19 cellular contexts compared by ENCODE assay signal in the genomic region with DNA sequence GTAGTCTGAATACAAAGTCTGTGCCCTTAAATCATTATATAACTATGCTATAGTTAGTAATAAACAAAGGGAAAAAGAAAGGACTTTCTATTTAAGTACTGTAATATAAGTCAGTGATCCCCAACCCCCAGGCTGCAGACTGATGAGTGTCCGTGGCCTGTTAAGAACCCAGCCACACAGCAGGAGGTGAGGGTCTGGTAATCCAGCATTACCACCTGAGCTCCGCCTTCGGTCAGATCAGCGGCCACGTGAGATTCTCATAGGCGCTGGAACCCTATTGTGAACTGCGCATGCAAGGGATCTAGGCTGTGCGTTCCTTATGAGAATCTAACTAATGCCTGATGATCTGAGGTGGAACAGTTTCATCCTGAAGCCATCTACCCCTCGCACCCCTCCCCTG. TPM values are rescaled to one million over a fixed set of nuclear protein-coding genes. Genes with fewer than 3 reads are reported as not detected.
DNase-seq lines count a peak whose midpoint lies in the region; ATAC-seq, FAIRE-seq and TF ChIP-seq lines count a peak whose summit lies in the region.
"Had no signal": no experiment of that assay in that cellular context is flagged by ENCODE, and none has a peak within 500 bp of the region (broad histone marks: within the 10 kb centered on the region; RNA-seq: fewer than 3 reads in every experiment).

No MANE protein-coding gene starts in this region.

- H3K27ac ChIP-seq in cardiac muscle cell (peak overlapping the region; percentile 67), SJSA1 (peak overlapping the region; percentile 50; the same call in 1 of the 2 replicates), fibroblast of lung (ENCODE audit: insufficient read depth, low read length) (peak overlapping the region; percentile 34), osteoblast (ENCODE audit: low read depth, low read length) (peak overlapping the region; percentile 30)
- H3K27ac ChIP-seq: 22Rv1, BLaER1 had no signal

- no peak overlapping the region for H3K9ac ChIP-seq in fibroblast of lung (ENCODE audit: insufficient read depth, low read length)
- H3K9ac ChIP-seq: BLaER1 had no signal

- H3K79me2 ChIP-seq in fibroblast of lung (ENCODE audit: control insufficient read depth, insufficient read depth, low read length) (peaks cover 1% of the 10 kb centered on the region), osteoblast (ENCODE audit: insufficient read depth, low read length) (peaks cover 1% of the 10 kb centered on the region)

- H3K4me3 ChIP-seq in cardiac muscle cell (no peak overlapping the region), SJSA1 (no peak overlapping the region), fibroblast of lung (replicated peaks in 1 of 4; ENCODE audit: control extremely low read depth in 1 of 4, insufficient read depth in 1 of 4, low read depth in 3 of 4, low read length in 4 of 4) (no peak overlapping the region), osteoblast (ENCODE audit: insufficient read depth, low read length) (no peak overlapping the region)
- H3K4me3 ChIP-seq: BLaER1, GM12878, K562 had no signal

- H3K36me3 ChIP-seq in cardiac muscle cell, result peaks cover 86% of the 10 kb centered on the region
- H3K36me3 ChIP-seq in SJSA1, result peaks cover 82% of the 10 kb centered on the region
- H3K36me3 ChIP-seq in fibroblast of lung (ENCODE audit: control insufficient read depth, insufficient read depth, low read length), result peaks cover 4% of the 10 kb centered on the region
- peaks cover 63% of the 10 kb centered on the region for H3K36me3 ChIP-seq in osteoblast (ENCODE audit: insufficient read depth, low read length)

- no peak for ATAC-seq in left cardiac atrium
- ATAC-seq: GM12878, HCT116, K562 had no signal

- H4K20me1 ChIP-seq in fibroblast of lung (ENCODE audit: control insufficient read depth, extremely low read depth, insufficient read depth, low read length) (no peaks in the 10 kb centered on the region), osteoblast (ENCODE audit: insufficient read depth, low read length) (no peaks in the 10 kb centered on the region)
- H4K20me1 ChIP-seq: BLaER1 had no signal

- no peak for FAIRE-seq in RCC 7860 (lab: Jason Lieb, UNC)
- FAIRE-seq: GM12878, K562 had no signal

- no peaks in the 10 kb centered on the region for H3K9me3 ChIP-seq in cardiac muscle cell (ENCODE audit: low read depth)
- no peaks in the 10 kb centered on the region for H3K9me3 ChIP-seq in SJSA1 (replicated peaks)
- no peaks in the 10 kb centered on the region for H3K9me3 ChIP-seq in fibroblast of lung (ENCODE audit: control insufficient read depth, insufficient read depth, low read depth, low read length)
- H3K9me3 ChIP-seq in osteoblast (ENCODE audit: low read depth, low read length), result no peaks in the 10 kb centered on the region
- H3K9me3 ChIP-seq: BLaER1 had no signal

- intact Hi-C loops in left cardiac atrium (cut with DNase I), result no loop called here

- H3K4me1 ChIP-seq in cardiac muscle cell (ENCODE audit: low read depth), result peaks cover 16% of the 10 kb centered on the region
- peaks cover 43% of the 10 kb centered on the region for H3K4me1 ChIP-seq in SJSA1 (replicated peaks)
- H3K4me1 ChIP-seq in fibroblast of lung (ENCODE audit: control insufficient read depth, extremely low read depth, insufficient read depth, low read length), result peaks cover 15% of the 10 kb centered on the region
- peaks cover 33% of the 10 kb centered on the region for H3K4me1 ChIP-seq in osteoblast (ENCODE audit: insufficient read depth, low read length)
- H3K4me1 ChIP-seq: BLaER1 had no signal

- no peak overlapping the region for H3K4me2 ChIP-seq in fibroblast of lung (ENCODE audit: extremely low read depth, insufficient read depth, low read length)
- H3K4me2 ChIP-seq in osteoblast (ENCODE audit: insufficient read depth, low read length), result no peak overlapping the region
- H3K4me2 ChIP-seq: BLaER1 had no signal

- H3K27me3 ChIP-seq in cardiac muscle cell, result no peaks in the 10 kb centered on the region
- H3K27me3 ChIP-seq in SJSA1 (replicated peaks), result no peaks in the 10 kb centered on the region
- H3K27me3 ChIP-seq in fibroblast of lung (ENCODE audit: control insufficient read depth, insufficient read depth, low read length), result no peaks in the 10 kb centered on the region
- H3K27me3 ChIP-seq in osteoblast (ENCODE audit: insufficient read depth, low read length), result no peaks in the 10 kb centered on the region
- H3K27me3 ChIP-seq: BLaER1 had no signal

- TF ChIP-seq CTCF in cardiac muscle cell (IDR thresholded peaks at IDR 0.05; ENCODE audit: low read depth, low read length), result no peak
- TF ChIP-seq CTCF in fibroblast of lung (conservative IDR thresholded peaks at IDR 0.05 in 1 of 2, IDR thresholded peaks at IDR 0.05 in 1 of 2; ENCODE audit: low read depth in 1 of 2, low read length in 2 of 2), result no peak
- no peak for TF ChIP-seq CTCF in osteoblast (IDR thresholded peaks at IDR 0.05; ENCODE audit: extremely low read depth, low read depth, low read length)

- no peak overlapping the region for H2AFZ ChIP-seq in fibroblast of lung (ENCODE audit: low read length)
- no peak overlapping the region for H2AFZ ChIP-seq in osteoblast (ENCODE audit: low read length)

- DNase-seq in cardiac muscle cell (ENCODE audit: low read depth in 1 of 2, low spot score in 1 of 2) (no peak), left cardiac atrium (no peak), SJSA1 (ENCODE audit: low read depth in 1 of 2, low spot score in 2 of 2) (no peak), fibroblast of lung (ENCODE audit: low read depth in 2 of 2) (no peak), osteoblast (ENCODE audit: insufficient read length, low spot score, missing footprints) (no peak), NOMO-1 (lab: John Stamatoyannopoulos, UW; ENCODE audit: unreplicated experiment in 2 of 2) (no peak), OCI-M1 (lab: John Stamatoyannopoulos, UW) (no peak), RCC 7860 (ENCODE audit: low spot score) (no peak)
- DNase-seq: CD4-positive, alpha-beta memory T cell; DMS153; DMS79 treated with DMSO at 0.1 percent for 48 hours; GOT3; H7; HFFc6 had no signal

RNA-seq across cellular contexts. Expression of gene NFYB, which starts 15.7 kb away (rescaled TPM):
- total RNA-seq in cardiac muscle cell (86.2 and 115 TPM in 2 replicates), left cardiac atrium (10 to 100 TPM; 30.3 to 33.9 TPM), fibroblast of lung (32.2 and 48.0 TPM in 2 replicates), osteoblast (22.4 and 25.7 TPM in 2 replicates)
- polyA plus RNA-seq in cardiac muscle cell (150 and 189 TPM in 2 replicates), fibroblast of lung (30.0 and 39.9 TPM in 2 replicates)
- 29.5 and 35.9 TPM in 2 replicates for total RNA-seq in SJSA1 (2014; rRNA removed; shearing (Covaris generic))
- 23.0 and 29.8 TPM in 2 replicates for polyA plus RNA-seq in fibroblast of lung (2012)
- 1.2 and 2.9 TPM in 2 replicates for polyA minus RNA-seq in fibroblast of lung (ENCODE audit: low replicate concordance)

RNA-seq across cellular contexts. Expression of gene HCFC2, which starts 58.0 kb away (rescaled TPM):
- 11.1 and 14.7 TPM in 2 replicates for total RNA-seq in cardiac muscle cell
- polyA plus RNA-seq in cardiac muscle cell, result 9.3 and 16.0 TPM in 2 replicates
- total RNA-seq in left cardiac atrium, result 10 to 100 TPM in 1 of 2 donors, 1 to 10 TPM in 1; 9.2 to 10.2 TPM
- total RNA-seq in SJSA1 (2014; rRNA removed; shearing (Covaris generic)), result 27.0 and 29.8 TPM in 2 replicates
- total RNA-seq in fibroblast of lung, result 28.0 and 36.2 TPM in 2 replicates
- 16.4 and 27.0 TPM in 2 replicates for polyA plus RNA-seq in fibroblast of lung
- polyA plus RNA-seq in fibroblast of lung (2012), result 9.2 and 13.8 TPM in 2 replicates
- polyA minus RNA-seq in fibroblast of lung (ENCODE audit: low replicate concordance), result 5.7 and 10.7 TPM in 2 replicates
- 25.7 and 27.7 TPM in 2 replicates for total RNA-seq in osteoblast
